9 cellular contexts compared by ENCODE assay signal in the genomic region with DNA sequence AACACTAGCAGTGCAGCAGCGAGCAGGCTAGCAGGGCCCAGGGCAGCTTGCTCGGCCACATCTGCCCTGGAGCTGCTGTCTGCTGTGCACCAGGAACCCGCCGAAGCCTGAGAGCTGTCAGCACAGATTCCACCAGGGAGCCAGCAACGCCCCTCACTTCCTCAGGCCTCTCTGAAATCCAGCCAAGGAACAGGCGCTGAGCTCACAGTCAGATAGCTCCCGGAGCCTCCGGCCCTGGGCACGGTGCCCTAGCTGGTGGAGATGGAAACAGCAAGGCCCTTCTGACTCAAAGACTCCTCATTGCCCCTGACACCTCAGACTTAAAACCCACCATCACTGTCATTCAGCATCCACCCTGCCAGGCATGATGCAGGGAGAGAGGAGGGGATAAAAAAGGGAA.
DNase-seq lines count a peak whose midpoint lies in the region; ATAC-seq and TF ChIP-seq lines count a peak whose summit lies in the region.
"Had no signal": no experiment of that assay in that cellular context is flagged by ENCODE, and none has a peak within 500 bp of the region (broad histone marks: within the 10 kb centered on the region; RNA-seq: fewer than 3 reads in every experiment).

No MANE protein-coding gene starts in this region.

- intact Hi-C loops in ascending aorta (cut with DNase I) (no loop called here), left ventricle myocardium superior (cut with micrococcal nuclease) (no loop called here)

- H3K4me3 ChIP-seq in ascending aorta (no peak overlapping the region), retinal pigment epithelial cell (ENCODE audit: low read length) (no peak overlapping the region)

- no peaks in the 10 kb centered on the region for H3K9me3 ChIP-seq in ascending aorta

- TF ChIP-seq CTCF in ascending aorta (IDR thresholded peaks at IDR 0.05) (no peak), retinal pigment epithelial cell (conservative IDR thresholded peaks at IDR 0.05; ENCODE audit: low read depth, low read length) (no peak)

- H3K27me3 ChIP-seq in ascending aorta = no peaks in the 10 kb centered on the region

- H3K27ac ChIP-seq in ascending aorta = no peak overlapping the region

- H3K36me3 ChIP-seq in ascending aorta = no peaks in the 10 kb centered on the region

- peaks cover 0 to 6% of the 10 kb centered on the region in 2 donors for H3K4me1 ChIP-seq in ascending aorta

- ATAC-seq in left ventricle myocardium superior (peak; percentile 99), HG03095 (IDR thresholded peaks at IDR 0.05; ENCODE audit: unreplicated experiment) (no peak), HG03442 (IDR thresholded peaks at IDR 0.05; ENCODE audit: unreplicated experiment) (no peak), HG03039 (IDR thresholded peaks at IDR 0.05; ENCODE audit: unreplicated experiment) (no peak)

- DNase-seq in GM04503 (ENCODE audit: low read depth) (peak; percentile 84), ascending aorta (ENCODE audit: low spot score in 2 of 2) (peak; percentile 11 to 79), left ventricle myocardium superior (peak; percentile 93), retinal pigment epithelial cell (ENCODE audit: low read depth) (peak; percentile 58)
- no peak for DNase-seq in activated T-cell treated with anti-CD3 and anti-CD28 coated beads, Interleukin-2, amount 50 U/mL, for 1 hour
- DNase-seq: activated CD4-positive, alpha-beta T cell treated with anti-CD3 and anti-CD28 coated beads for 4 hours had no signal
